In the genomic region with DNA sequence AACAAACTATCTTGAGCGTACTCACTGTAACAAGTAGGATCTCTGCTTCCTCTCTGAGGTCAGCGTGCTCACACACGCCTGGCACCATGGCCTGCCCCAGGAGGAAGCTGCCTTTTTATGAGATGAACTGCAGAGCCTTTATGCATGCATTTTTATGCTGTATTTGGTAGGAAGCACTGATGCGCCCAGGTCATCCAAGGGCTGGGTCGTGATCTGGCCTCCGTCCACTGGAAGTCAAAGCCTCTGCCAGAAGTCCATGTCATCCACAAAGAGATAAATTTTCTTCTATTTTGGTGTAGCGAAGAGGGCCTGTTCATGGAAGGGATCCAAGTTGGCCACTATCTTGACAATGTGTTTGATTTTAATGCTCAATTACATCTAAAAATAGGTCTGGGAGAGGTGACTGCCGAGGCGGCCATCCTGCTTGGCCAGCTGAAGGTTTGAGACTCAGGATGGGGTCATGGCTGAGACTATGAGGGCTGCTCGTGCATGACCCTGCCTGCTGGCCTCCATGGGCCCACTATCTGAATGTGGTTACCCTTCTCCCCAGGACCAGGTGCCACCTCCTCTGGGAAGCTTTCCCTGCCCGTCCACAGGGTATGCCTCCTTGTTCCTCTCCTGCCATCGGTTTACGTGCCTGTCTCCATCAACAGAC, we compare ENCODE assay signal across 14 cellular contexts. TPM values are rescaled to one million over a fixed set of nuclear protein-coding genes. Genes with fewer than 3 reads are reported as not detected.
DNase-seq lines count a peak whose midpoint lies in the region; ATAC-seq and TF ChIP-seq lines count a peak whose summit lies in the region.
"Had no signal": no experiment of that assay in that cellular context is flagged by ENCODE, and none has a peak within 500 bp of the region (broad histone marks: within the 10 kb centered on the region; RNA-seq: fewer than 3 reads in every experiment).

No MANE protein-coding gene starts in this region.

- peak; percentile 35 for DNase-seq in AG10803 (ENCODE audit: low read depth)
- peak; percentile 72 for DNase-seq in NB4 (ENCODE audit: low read depth)
- no peak for DNase-seq in esophagus squamous epithelium (lab: John Stamatoyannopoulos, UW)
- no peak for DNase-seq in retina
- no peak for DNase-seq in DMS53 (lab: John Stamatoyannopoulos, UW)
- DNase-seq in omental fat pad (ENCODE audit: low spot score) = no peak
- DNase-seq in NCI-H345 treated with DMSO at 0.1 percent for 48 hours (lab: John Stamatoyannopoulos, UW; ENCODE audit: unreplicated experiment) = no peak
- DNase-seq: activated CD8-positive, alpha-beta T cell treated with anti-CD3 and anti-CD28 coated beads, Interleukin-2, amount 10 ng/mL, durations not matched to agents 7 days and 5 days; amniotic stem cell; NCI-H510A treated with DMSO at 0.1 percent for 48 hours had no signal

- H3K27me3 ChIP-seq in esophagus squamous epithelium (no peaks in the 10 kb centered on the region), muscle layer of colon (ENCODE audit: control insufficient read depth in 1 of 2, insufficient read depth in 2 of 2, low read length in 2 of 2) (no peaks in the 10 kb centered on the region)
- H3K27me3 ChIP-seq: neural progenitor cell had no signal

- no peak for ATAC-seq in omental fat pad (ENCODE audit: low FRiP score)
- ATAC-seq: activated CD8-positive, alpha-beta T cell treated with anti-CD3 and anti-CD28 coated beads, Interleukin-2, amount 10 ng/mL, durations not matched to agents 7 days and 5 days; T-cell had no signal

- intact Hi-C loops in esophagus squamous epithelium (cut with DNase I) = no loop called here

- H3K4me3 ChIP-seq in AG10803 (ENCODE audit: low read length) (no peak overlapping the region), NB4 (ENCODE audit: low read depth, low read length) (no peak overlapping the region), esophagus squamous epithelium (no peak overlapping the region), muscle layer of colon (ENCODE audit: low read depth in 1 of 2, low read length in 2 of 2) (peak overlapping the region in 1 of 2 donors; percentile 7)
- H3K4me3 ChIP-seq: neural progenitor cell had no signal

- TF ChIP-seq CTCF in AG10803 (conservative IDR thresholded peaks at IDR 0.05; ENCODE audit: low read length) = no peak
- no peak for TF ChIP-seq CTCF in NB4 (IDR thresholded peaks at IDR 0.05; ENCODE audit: low read depth, low read length)
- TF ChIP-seq CTCF in esophagus squamous epithelium (IDR thresholded peaks at IDR 0.05) = no peak
- no peak for TF ChIP-seq CTCF in omental fat pad (IDR thresholded peaks at IDR 0.05)

- no peak overlapping the region for H3K9ac ChIP-seq in muscle layer of colon (ENCODE audit: low read length)
- H3K9ac ChIP-seq: neural progenitor cell had no signal

- H3K4me1 ChIP-seq in esophagus squamous epithelium (peaks cover 6 to 38% (median 20%) of the 10 kb centered on the region in 3 donors), muscle layer of colon (ENCODE audit: insufficient read depth, low read length) (peaks cover 32% of the 10 kb centered on the region)

- 28 to 37% methylated on average over 7 to 8 of the region's 13 CpGs for WGBS in esophagus squamous epithelium, 2 donors

- H3K9me3 ChIP-seq in esophagus squamous epithelium (peaks cover 0 to 7% (median 6%) of the 10 kb centered on the region in 3 donors), muscle layer of colon (ENCODE audit: low read length) (no peaks in the 10 kb centered on the region)

- TF ChIP-seq POLR2A in NB4 (IDR thresholded peaks at IDR 0.05; ENCODE audit: extremely low read depth, insufficient read length) (no peak), esophagus squamous epithelium (IDR thresholded peaks at IDR 0.05) (no peak)

- no peaks in the 10 kb centered on the region for H3K36me3 ChIP-seq in esophagus squamous epithelium
- H3K36me3 ChIP-seq in muscle layer of colon (ENCODE audit: insufficient read depth, low read length) = no peaks in the 10 kb centered on the region
- H3K36me3 ChIP-seq: neural progenitor cell had no signal

- peak overlapping the region in 3 of 4 donors; percentile 36 to 80 (median 62) for H3K27ac ChIP-seq in esophagus squamous epithelium
- H3K27ac ChIP-seq in muscle layer of colon (ENCODE audit: low read depth, low read length) = peak overlapping the region; percentile 64
- H3K27ac ChIP-seq: neural progenitor cell had no signal

RNA-seq across cellular contexts. Expression of a gene that starts 50.3 kb away (rescaled TPM):
- total RNA-seq in esophagus squamous epithelium = 10 to 100 TPM in 1 of 4 donors, 1 to 10 TPM in 3; 1.8 to 13.0 (median 6.6) TPM
- 100 to 1,000 TPM in 1 of 4 donors, 10 to 100 TPM in 3; 15.8 to 147 (median 23.3) TPM for total RNA-seq in omental fat pad
- total RNA-seq: activated CD8-positive, alpha-beta T cell treated with anti-CD3 and anti-CD28 coated beads, Interleukin-2, amount 10 ng/mL, durations not matched to agents 7 days and 5 days; CD4-positive, CD25-positive, alpha-beta regulatory T cell had no signal

Comparison
In these comparisons a context has a peak if more than half of its experiments do, and no peak if none do; other contexts are left out.
1. DNase-seq: peak in AG10803 (single experiment) and NB4 (single experiment); none in esophagus squamous epithelium (single experiment), retina (single experiment), DMS53 (single experiment), omental fat pad (single experiment) and NCI-H345 treated with DMSO at 0.1 percent for 48 hours (single experiment).